In the genomic region with DNA sequence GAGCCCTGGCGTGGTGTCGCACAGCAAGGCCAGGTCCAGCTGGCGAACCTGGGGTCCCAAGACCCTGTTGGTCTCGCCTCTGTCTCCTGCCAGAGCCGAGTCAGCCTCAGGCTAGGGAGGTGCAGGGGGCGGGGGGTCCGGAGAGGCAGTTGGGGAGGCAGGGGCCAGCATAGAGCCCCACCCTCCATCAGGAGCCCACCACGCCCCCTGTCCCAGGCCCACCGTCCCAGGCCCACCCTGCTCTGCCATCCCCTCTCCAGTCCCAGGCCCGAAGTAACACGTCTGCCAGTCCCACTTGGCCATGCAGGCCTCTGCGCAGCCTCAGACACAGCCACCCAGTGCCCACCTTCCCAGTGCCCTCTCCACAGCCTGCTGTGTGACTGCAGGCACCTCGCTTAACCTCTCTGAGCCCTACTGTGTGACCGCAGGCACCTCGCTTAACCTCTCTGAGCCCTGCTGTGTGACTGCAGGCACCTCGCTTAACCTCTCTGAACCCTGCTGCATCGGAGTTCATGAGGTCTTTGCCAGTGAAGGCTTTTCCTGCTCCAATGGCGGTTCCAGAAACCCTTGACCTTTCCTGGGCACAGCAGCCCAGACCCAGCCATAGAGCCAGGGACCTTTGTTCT, we compare ENCODE assay signal across 25 cellular contexts. TPM values are rescaled to one million over a fixed set of nuclear protein-coding genes. Genes with fewer than 3 reads are reported as not detected.
"Had no signal": no experiment of that assay in that cellular context is flagged by ENCODE, and none has a peak within 500 bp of the region (broad histone marks: within the 10 kb centered on the region; RNA-seq: fewer than 3 reads in every experiment).

No MANE protein-coding gene starts in this region.

- H3K27ac ChIP-seq: cardiac muscle cell, Peyer's patch, RWPE1, SJSA1 had no signal

- H3K36me3 ChIP-seq: cardiac muscle cell, Peyer's patch had no signal

- H3K9me3 ChIP-seq: Peyer's patch, SJSA1 had no signal

- DNase-seq: activated CD4-positive, alpha-beta memory T cell treated with anti-CD3 and anti-CD28 coated beads for 36 hours; activated CD4-positive, alpha-beta T cell treated with anti-CD3 and anti-CD28 coated beads, Interleukin-2, amount 10 ng/mL, durations not matched to agents 7 days and 5 days; activated CD4-positive, CD25-positive, alpha-beta regulatory T cell; activated gamma-delta T cell; activated naive CD4-positive, alpha-beta T cell treated with anti-CD3 and anti-CD28 coated beads for 36 hours; activated T-cell treated with anti-CD3 and anti-CD28 coated beads for 4 hours; activated T-cell treated with anti-CD3 and anti-CD28 coated beads, Interleukin-2, amount 50 U/mL, for 48 hours; NCI-H1092 treated with DMSO at 0.1 percent for 48 hours; NCI-H1417 treated with DMSO at 0.1 percent for 48 hours; NCI-H1694; NCI-H2029; NCI-H2107; NCI-H345; NCI-H510A; NCI-H69; Peyer's patch; Right ventricle myocardium superior; T-helper 17 cell; T-helper 9 cell had no signal

- H3K4me1 ChIP-seq: Peyer's patch, SJSA1 had no signal

- ATAC-seq: activated T-helper 17 cell treated with anti-CD3 and anti-CD28 coated beads, Interleukin-2, amount 50 U/mL, for 72 hours; T-helper 17 cell had no signal

- H3K4me3 ChIP-seq: cardiac muscle cell, Peyer's patch, SJSA1 had no signal

- H3K27me3 ChIP-seq: cardiac muscle cell, Peyer's patch, SJSA1 had no signal

- FAIRE-seq: astrocyte had no signal

RNA-seq across cellular contexts. Expression of a gene that starts 29.3 kb away (rescaled TPM):
- total RNA-seq: MCF 10A had no signal
